Comparison of ENCODE assay signal across 8 cellular contexts in genomic region chr17:58504826-58505351, GRCh38. TPM values are rescaled to one million over a fixed set of nuclear protein-coding genes. Genes with fewer than 3 reads are reported as not detected.
DNase-seq lines count a peak whose midpoint lies in the region; ATAC-seq, FAIRE-seq and TF ChIP-seq lines count a peak whose summit lies in the region.

No MANE protein-coding gene starts in this region.

- no peak overlapping the region for H2BK15ac ChIP-seq in mesendoderm (replicated peaks; ENCODE audit: low read depth)

- peak overlapping the region; percentile 13 for H3K4me3 ChIP-seq in MM.1S (ENCODE audit: low read length)
- no peak overlapping the region for H3K4me3 ChIP-seq in mucosa of rectum (ENCODE audit: low read length in 2 of 2)
- H3K4me3 ChIP-seq in mesendoderm (ENCODE audit: low read length): no peak overlapping the region

- no peak overlapping the region for H2BK5ac ChIP-seq in mesendoderm (ENCODE audit: low read length)

- H3K27me3 ChIP-seq in MM.1S (replicated peaks; ENCODE audit: insufficient read depth, low read length) (no peaks in the 10 kb centered on the region), mucosa of rectum (ENCODE audit: control insufficient read depth in 2 of 2, insufficient read depth in 2 of 2, low read length in 2 of 2) (no peaks in the 10 kb centered on the region), mesendoderm (ENCODE audit: insufficient read depth, low read length, poor library complexity) (no peaks in the 10 kb centered on the region)

- H3K9ac ChIP-seq in MM.1S (ENCODE audit: low read length): peak overlapping the region; percentile 3; the same call in 1 of the 2 replicates
- no peak overlapping the region for H3K9ac ChIP-seq in mucosa of rectum (ENCODE audit: low read depth in 1 of 2, low read length in 2 of 2)
- H3K9ac ChIP-seq in mesendoderm (ENCODE audit: low read length): no peak overlapping the region

- WGBS in mesendoderm (ENCODE audit: extremely low coverage, insufficient coverage, low lambda C conversion rate): no CpG with 5 or more reads among the region's 11 CpGs

- no peak overlapping the region for H3K4ac ChIP-seq in mesendoderm (ENCODE audit: low read depth, low read length)

- H3K4me1 ChIP-seq in MM.1S (ENCODE audit: low read length): peaks cover 23% of the 10 kb centered on the region
- no peaks in the 10 kb centered on the region for H3K4me1 ChIP-seq in mucosa of rectum (ENCODE audit: control insufficient read depth in 2 of 2, insufficient read depth in 2 of 2, low read length in 2 of 2)
- H3K4me1 ChIP-seq in mesendoderm (ENCODE audit: control insufficient read depth, low read depth, low read length): no peaks in the 10 kb centered on the region

- H3K36me3 ChIP-seq in MM.1S (replicated peaks; ENCODE audit: insufficient read depth, low read length) (peaks cover 15% of the 10 kb centered on the region), mucosa of rectum (ENCODE audit: control insufficient read depth in 2 of 2, insufficient read depth in 2 of 2, low read length in 2 of 2) (peaks cover 65 to 81% of the 10 kb centered on the region in 2 donors), mesendoderm (ENCODE audit: control insufficient read depth, insufficient read depth, low read length) (peaks cover 9% of the 10 kb centered on the region)

- H4K5ac ChIP-seq in mesendoderm (ENCODE audit: low read length): no peak overlapping the region

- peaks cover 13% of the 10 kb centered on the region; the same call in 1 of the 2 replicates for H3K79me2 ChIP-seq in MM.1S (ENCODE audit: low read length)
- no peaks in the 10 kb centered on the region for H3K79me2 ChIP-seq in mesendoderm (ENCODE audit: control insufficient read depth, insufficient read depth, low read length)

- ATAC-seq in GM18873 (IDR thresholded peaks at IDR 0.05; ENCODE audit: low FRiP score, unreplicated experiment): peak; percentile 81
- ATAC-seq in HG02610 (IDR thresholded peaks at IDR 0.05; ENCODE audit: unreplicated experiment): peak; percentile 94

- DNase-seq in MM.1S (peak; percentile 82), NCI-H510A treated with DMSO at 0.1 percent for 48 hours (lab: John Stamatoyannopoulos, UW) (no peak), RCC 7860 (ENCODE audit: low spot score) (no peak), mesendoderm (no peak)
- DNase-seq in activated T-cell treated with anti-CD3 and anti-CD28 coated beads, Interleukin-2, amount 50 U/mL, for 1 hour: no peak

- H3K79me1 ChIP-seq in mesendoderm (ENCODE audit: low read length): no peaks in the 10 kb centered on the region

- no peak for TF ChIP-seq CTCF in MM.1S (IDR thresholded peaks at IDR 0.05; ENCODE audit: low read length)

- H3K27ac ChIP-seq in MM.1S (ENCODE audit: low read length) (peak overlapping the region; percentile 73), mucosa of rectum (ENCODE audit: low read depth in 2 of 2, low read length in 2 of 2) (peak overlapping the region; percentile 2 to 31), mesendoderm (ENCODE audit: low read depth, low read length) (no peak overlapping the region)

- no peaks in the 10 kb centered on the region for H3K9me2 ChIP-seq in MM.1S (replicated peaks; ENCODE audit: insufficient read depth, low read length)

- no peak overlapping the region for H4K8ac ChIP-seq in mesendoderm (ENCODE audit: low read depth, low read length)

- H3K56ac ChIP-seq in mesendoderm (ENCODE audit: low read length): no peak overlapping the region

- H3K23ac ChIP-seq in mesendoderm (ENCODE audit: low read length): no peak overlapping the region

- H2AK5ac ChIP-seq in mesendoderm (ENCODE audit: low read length): no peak overlapping the region

- H3F3A ChIP-seq in MM.1S (ENCODE audit: insufficient read depth, low read length): peaks cover 17% of the 10 kb centered on the region

- no peak overlapping the region for H3K18ac ChIP-seq in mesendoderm (ENCODE audit: low read length)

- H3K4me2 ChIP-seq in MM.1S (ENCODE audit: low read depth, low read length) (peak overlapping the region; percentile 48), mesendoderm (ENCODE audit: low read length) (no peak overlapping the region)

- no peak overlapping the region for H2BK120ac ChIP-seq in mesendoderm (ENCODE audit: low read depth, low read length)

- H3K9me3 ChIP-seq in MM.1S (replicated peaks; ENCODE audit: insufficient read depth, low read length) (no peaks in the 10 kb centered on the region), mucosa of rectum (ENCODE audit: control insufficient read depth in 2 of 2, low read length in 2 of 2) (no peaks in the 10 kb centered on the region)

- no peak overlapping the region for H2AFZ ChIP-seq in MM.1S (ENCODE audit: low read length)

- no peaks in the 10 kb centered on the region for H4K20me1 ChIP-seq in MM.1S (ENCODE audit: insufficient read depth, low read length)

- FAIRE-seq in RCC 7860 (lab: Jason Lieb, UNC): no peak

RNA-seq across cellular contexts. Expression of gene MTMR4, which starts 9.5 kb away (rescaled TPM):
- 10.5 TPM for polyA plus RNA-seq in mesendoderm (2013, experiment 1 of 2)
- 10.3 TPM for polyA plus RNA-seq in mesendoderm (2013, experiment 2 of 2)

RNA-seq across cellular contexts. Expression of gene HSF5, which starts 16.7 kb away (rescaled TPM):
- polyA plus RNA-seq in mesendoderm (2013, experiment 1 of 2): not detected
- polyA plus RNA-seq in mesendoderm (2013, experiment 2 of 2): not detected
